1 cellular context compared by ENCODE assay signal in genomic region chr2:84556190-84556589, GRCh38.
TF ChIP-seq lines count a peak whose summit lies in the region.

No MANE protein-coding gene starts in this region.

TF ChIP-seq in GM12878, 131 proteins besides CTCF, POLR2A, EP300 and RAD21:
- TF ChIP-seq JUNB (IDR thresholded peaks at IDR 0.05) (peak; percentile 82), GATAD2B (conservative IDR thresholded peaks at IDR 0.05; ENCODE audit: low read depth) (no peak)
